ENCODE assay signal across 8 cellular contexts in genomic region chr7:96075510-96076349, GRCh38.
DNase-seq lines count a peak whose midpoint lies in the region; ATAC-seq and TF ChIP-seq lines count a peak whose summit lies in the region.

No MANE protein-coding gene starts in this region.

- H3K36me3 ChIP-seq in PC-9 (ENCODE audit: low read depth), result no peaks in the 10 kb centered on the region

- no peaks in the 10 kb centered on the region for H3K79me2 ChIP-seq in PC-9 (ENCODE audit: low read depth)

- H3K27me3 ChIP-seq in PC-9 (ENCODE audit: insufficient read depth, low read depth), result no peaks in the 10 kb centered on the region

- DNase-seq in DMS 273 treated with DMSO at 0.1 percent for 48 hours (lab: John Stamatoyannopoulos, UW) (peak; percentile 66), PC-9 (peak in 1 of 2 experiments; percentile 55), fibroblast of the aortic adventitia (ENCODE audit: low read depth) (peak; percentile 67), superior temporal gyrus (ENCODE audit: extremely low spot score) (peak; percentile 82)
- DNase-seq in natural killer cell treated with Interleukin-12 subunit alpha and Interleukin-12 subunit beta and Interleukin-15 and Interleukin-18, amount 100 ng/mL, for 72 hours (ENCODE audit: low spot score), result no peak

- H3K9me2 ChIP-seq in PC-9 (ENCODE audit: insufficient read depth), result no peaks in the 10 kb centered on the region

- H3K4me1 ChIP-seq in PC-9 (replicated peaks; ENCODE audit: insufficient read depth), result peaks cover 13% of the 10 kb centered on the region

- TF ChIP-seq CTCF in PC-9 (conservative IDR thresholded peaks at IDR 0.05), result peak; percentile 87
- TF ChIP-seq CTCF in fibroblast of the aortic adventitia (IDR thresholded peaks at IDR 0.05; ENCODE audit: insufficient read depth, low read length), result peak; percentile 95

- no peak overlapping the region for H3K27ac Mint-ChIP-seq in activated T-helper 17 cell treated with anti-CD3 and anti-CD28 coated beads, Interleukin-2, amount 50 U/mL, for 72 hours
- no peak overlapping the region for H3K27ac Mint-ChIP-seq in natural killer cell treated with Interleukin-12 subunit alpha and Interleukin-12 subunit beta and Interleukin-15 and Interleukin-18, amount 100 ng/mL, for 72 hours

- POLR2A ChIA-PET in PC-9 (lab: Charles Lee; ENCODE audit: unreplicated experiment), result no interaction called here

- intact Hi-C loops in PC-9 (cut with micrococcal nuclease; ENCODE audit: unreplicated experiment), result loop anchor here (1.0 to 10.0 kb wide), 7 partner anchors 59 to 1769 kb away; partner anchors contain the start of gene SLC25A13

- no peaks in the 10 kb centered on the region for H4K20me1 ChIP-seq in PC-9 (ENCODE audit: insufficient read depth)

- H3K27me3 Mint-ChIP-seq in activated T-helper 17 cell treated with anti-CD3 and anti-CD28 coated beads, Interleukin-2, amount 50 U/mL, for 72 hours, result peaks cover 36% of the 10 kb centered on the region
- H3K27me3 Mint-ChIP-seq in natural killer cell treated with Interleukin-12 subunit alpha and Interleukin-12 subunit beta and Interleukin-15 and Interleukin-18, amount 100 ng/mL, for 72 hours, result peaks cover 19 to 37% of the 10 kb centered on the region in 2 donors

- H3K4me3 Mint-ChIP-seq in activated T-helper 17 cell treated with anti-CD3 and anti-CD28 coated beads, Interleukin-2, amount 50 U/mL, for 72 hours, result peak overlapping the region; percentile 74
- peak overlapping the region; percentile 77 for H3K4me3 Mint-ChIP-seq in natural killer cell treated with Interleukin-12 subunit alpha and Interleukin-12 subunit beta and Interleukin-15 and Interleukin-18, amount 100 ng/mL, for 72 hours

- H3K9me3 Mint-ChIP-seq in activated T-helper 17 cell treated with anti-CD3 and anti-CD28 coated beads, Interleukin-2, amount 50 U/mL, for 72 hours, result no peaks in the 10 kb centered on the region
- H3K9me3 Mint-ChIP-seq in natural killer cell treated with Interleukin-12 subunit alpha and Interleukin-12 subunit beta and Interleukin-15 and Interleukin-18, amount 100 ng/mL, for 72 hours, result no peaks in the 10 kb centered on the region

- peak; percentile 93 for TF ChIP-seq RAD21 in Ishikawa (IDR thresholded peaks at IDR 0.05; ENCODE audit: low read depth)

- BruUV-seq in PC-9 (replicated peaks; lab: Mats Ljungman, UMichigan), result no TSS peak

- peak; percentile 80 for ATAC-seq in GM21526 (IDR thresholded peaks at IDR 0.05; ENCODE audit: low FRiP score, unreplicated experiment)
- ATAC-seq in activated T-helper 17 cell treated with anti-CD3 and anti-CD28 coated beads, Interleukin-2, amount 50 U/mL, for 72 hours (replicated peaks), result peak; percentile 77
- ATAC-seq in natural killer cell treated with Interleukin-12 subunit alpha and Interleukin-12 subunit beta and Interleukin-15 and Interleukin-18, amount 100 ng/mL, for 72 hours, result peak; percentile 71 to 82

- H3K27ac ChIP-seq in PC-9, result no peak overlapping the region

- H2AFZ ChIP-seq in PC-9, result peak overlapping the region; percentile 84

- CTCF ChIA-PET in PC-9 (lab: Charles Lee), result interaction anchor here (0.6 kb wide), 4 partner anchors 153 to 853 kb away, joined by 4 to 11 read pairs (median 6); no protein-coding TSS in a partner anchor

- H3K9me3 ChIP-seq in PC-9 (ENCODE audit: insufficient read depth, low read depth), result no peaks in the 10 kb centered on the region

- no peak for TF ChIP-seq EP300 in Ishikawa (IDR thresholded peaks at IDR 0.05; ENCODE audit: borderline replicate concordance)

- H3K4me3 ChIP-seq in PC-9 (peak overlapping the region; percentile 73), fibroblast of the aortic adventitia (ENCODE audit: low read depth, low read length) (peak overlapping the region; percentile 68)

- H3K4me2 ChIP-seq in PC-9, result peak overlapping the region; percentile 76

- no peaks in the 10 kb centered on the region for H3F3A ChIP-seq in PC-9 (ENCODE audit: insufficient read depth, low read depth)

- H3K4me1 Mint-ChIP-seq in activated T-helper 17 cell treated with anti-CD3 and anti-CD28 coated beads, Interleukin-2, amount 50 U/mL, for 72 hours, result peaks cover 5% of the 10 kb centered on the region
- H3K4me1 Mint-ChIP-seq in natural killer cell treated with Interleukin-12 subunit alpha and Interleukin-12 subunit beta and Interleukin-15 and Interleukin-18, amount 100 ng/mL, for 72 hours (ENCODE audit: low read depth in 2 of 2), result peaks cover 6 to 9% of the 10 kb centered on the region in 2 donors

- no peaks in the 10 kb centered on the region for H3K36me3 Mint-ChIP-seq in activated T-helper 17 cell treated with anti-CD3 and anti-CD28 coated beads, Interleukin-2, amount 50 U/mL, for 72 hours (ENCODE audit: low read depth)
- H3K36me3 Mint-ChIP-seq in natural killer cell treated with Interleukin-12 subunit alpha and Interleukin-12 subunit beta and Interleukin-15 and Interleukin-18, amount 100 ng/mL, for 72 hours, result no peaks in the 10 kb centered on the region

TF ChIP-seq in Ishikawa, 13 proteins besides CTCF, POLR2A, EP300 and RAD21:
- no peak for TF ChIP-seq EGR1 (IDR thresholded peaks at IDR 0.05)
- peak; percentile 52; the same call in 1 of the 2 replicates for TF ChIP-seq ZBTB7A (IDR thresholded peaks at IDR 0.05; ENCODE audit: low read depth)
- no peak for TF ChIP-seq FOXM1 (IDR thresholded peaks at IDR 0.05; ENCODE audit: borderline replicate concordance, low read depth)
- no peak for TF ChIP-seq TEAD4 (IDR thresholded peaks at IDR 0.05)
- TF ChIP-seq USF1 (IDR thresholded peaks at IDR 0.05), result peak; percentile 44
- no peak for TF ChIP-seq NFIC (IDR thresholded peaks at IDR 0.05)
- no peak for TF ChIP-seq CREB1 (IDR thresholded peaks at IDR 0.05; ENCODE audit: low read depth)
- no peak for TF ChIP-seq TCF12 (IDR thresholded peaks at IDR 0.05; ENCODE audit: low read depth)
- TF ChIP-seq MAX (IDR thresholded peaks at IDR 0.05), result no peak; the same call in 1 of the 2 replicates
- no peak for TF ChIP-seq YY1 (IDR thresholded peaks at IDR 0.05; ENCODE audit: low read depth)
- TF ChIP-seq REST (IDR thresholded peaks at IDR 0.05; ENCODE audit: low read depth), result no peak
- TF ChIP-seq TAF1 (IDR thresholded peaks at IDR 0.05; ENCODE audit: low read depth), result no peak
- TF ChIP-seq CEBPB (IDR thresholded peaks at IDR 0.05), result no peak
